Comparison of ENCODE assay signal across 19 cellular contexts in genomic region chr1:178959543-178960460, GRCh38.
DNase-seq lines count a peak whose midpoint lies in the region; ATAC-seq and FAIRE-seq lines count a peak whose summit lies in the region.
"Had no signal": no experiment of that assay in that cellular context is flagged by ENCODE, and none has a peak within 500 bp of the region (broad histone marks: within the 10 kb centered on the region; RNA-seq: fewer than 3 reads in every experiment).

No MANE protein-coding gene starts in this region.

- no peaks in the 10 kb centered on the region for H3K27me3 ChIP-seq in small intestine (ENCODE audit: control insufficient read depth in 2 of 2, insufficient read depth in 2 of 2, low read length in 2 of 2)

- no peaks in the 10 kb centered on the region for H3K36me3 ChIP-seq in small intestine (ENCODE audit: control insufficient read depth in 2 of 2, insufficient read depth in 2 of 2, low read length in 2 of 2)

- FAIRE-seq in small intestine (lab: Jason Lieb, UNC): no peak
- FAIRE-seq: GM12878, GM18507, K562 had no signal

- H3K27ac Mint-ChIP-seq in activated CD4-positive, alpha-beta memory T cell treated with anti-CD3 and anti-CD28 coated beads for 36 hours: no peak overlapping the region
- H3K27ac Mint-ChIP-seq in activated CD4-positive, alpha-beta memory T cell treated with anti-CD3 and anti-CD28 coated beads, Interleukin-2, amount 10 ng/mL, durations not matched to agents 7 days and 5 days: no peak overlapping the region
- no peak overlapping the region for H3K27ac Mint-ChIP-seq in stimulated activated effector memory CD8-positive, alpha-beta T cell treated with anti-CD3 and anti-CD28 coated beads, Interleukin-12 subunit alpha, Interleukin-12 subunit beta, amount 100 ng/mL, for 72 hours
- no peak overlapping the region for H3K27ac Mint-ChIP-seq in stimulated activated memory B cell treated with anti-CD40 and anti-IgM and Interleukin-4, amounts not matched to agents 10 μg/mL and 1 μg/mL and 100 μg/mL, for 72 hours

- no peak overlapping the region for H3K4me3 ChIP-seq in small intestine (ENCODE audit: low read depth in 1 of 2, low read length in 2 of 2)
- H3K4me3 ChIP-seq: GM12878, K562 had no signal

- no peak overlapping the region for H3K27ac ChIP-seq in small intestine (ENCODE audit: low read depth in 1 of 2, low read length in 1 of 2)

- 82 to 86% (median 82%) methylated on average over 17 of the region's 17 CpGs for WGBS in small intestine, 3 donors

- POLR2A ChIA-PET in activated CD4-positive, alpha-beta memory T cell treated with anti-CD3 and anti-CD28 coated beads for 36 hours (lab: Charles Lee): no interaction called here
- POLR2A ChIA-PET in activated CD4-positive, alpha-beta memory T cell treated with anti-CD3 and anti-CD28 coated beads, Interleukin-2, amount 10 ng/mL, durations not matched to agents 7 days and 5 days (lab: Charles Lee): no interaction called here

- H3K4me1 Mint-ChIP-seq in activated CD4-positive, alpha-beta memory T cell treated with anti-CD3 and anti-CD28 coated beads for 36 hours (ENCODE audit: low read depth): no peaks in the 10 kb centered on the region
- no peaks in the 10 kb centered on the region for H3K4me1 Mint-ChIP-seq in activated CD4-positive, alpha-beta memory T cell treated with anti-CD3 and anti-CD28 coated beads, Interleukin-2, amount 10 ng/mL, durations not matched to agents 7 days and 5 days
- H3K4me1 Mint-ChIP-seq in stimulated activated effector memory CD8-positive, alpha-beta T cell treated with anti-CD3 and anti-CD28 coated beads, Interleukin-12 subunit alpha, Interleukin-12 subunit beta, amount 100 ng/mL, for 72 hours: peaks cover 7% of the 10 kb centered on the region
- no peaks in the 10 kb centered on the region for H3K4me1 Mint-ChIP-seq in stimulated activated memory B cell treated with anti-CD40 and anti-IgM and Interleukin-4, amounts not matched to agents 10 μg/mL and 1 μg/mL and 100 μg/mL, for 72 hours

- no peaks in the 10 kb centered on the region for H3K27me3 Mint-ChIP-seq in activated CD4-positive, alpha-beta memory T cell treated with anti-CD3 and anti-CD28 coated beads for 36 hours
- H3K27me3 Mint-ChIP-seq in activated CD4-positive, alpha-beta memory T cell treated with anti-CD3 and anti-CD28 coated beads, Interleukin-2, amount 10 ng/mL, durations not matched to agents 7 days and 5 days: no peaks in the 10 kb centered on the region
- peaks cover 9% of the 10 kb centered on the region for H3K27me3 Mint-ChIP-seq in stimulated activated memory B cell treated with anti-CD40 and anti-IgM and Interleukin-4, amounts not matched to agents 10 μg/mL and 1 μg/mL and 100 μg/mL, for 72 hours

- H3K9me3 ChIP-seq in small intestine (ENCODE audit: control insufficient read depth, low read depth): no peaks in the 10 kb centered on the region

- H3K4me1 ChIP-seq in small intestine (ENCODE audit: control insufficient read depth in 2 of 2, insufficient read depth in 1 of 2, low read depth in 1 of 2, low read length in 1 of 2): no peaks in the 10 kb centered on the region

- CTCF ChIA-PET in activated CD4-positive, alpha-beta memory T cell treated with anti-CD3 and anti-CD28 coated beads for 36 hours (lab: Charles Lee): no interaction called here
- CTCF ChIA-PET in activated CD4-positive, alpha-beta memory T cell treated with anti-CD3 and anti-CD28 coated beads, Interleukin-2, amount 10 ng/mL, durations not matched to agents 7 days and 5 days (lab: Charles Lee): no interaction called here

- no peaks in the 10 kb centered on the region for H3K36me3 Mint-ChIP-seq in activated CD4-positive, alpha-beta memory T cell treated with anti-CD3 and anti-CD28 coated beads for 36 hours
- no peaks in the 10 kb centered on the region for H3K36me3 Mint-ChIP-seq in activated CD4-positive, alpha-beta memory T cell treated with anti-CD3 and anti-CD28 coated beads, Interleukin-2, amount 10 ng/mL, durations not matched to agents 7 days and 5 days (ENCODE audit: low read depth)
- H3K36me3 Mint-ChIP-seq in stimulated activated effector memory CD8-positive, alpha-beta T cell treated with anti-CD3 and anti-CD28 coated beads, Interleukin-12 subunit alpha, Interleukin-12 subunit beta, amount 100 ng/mL, for 72 hours: no peaks in the 10 kb centered on the region
- no peaks in the 10 kb centered on the region for H3K36me3 Mint-ChIP-seq in stimulated activated memory B cell treated with anti-CD40 and anti-IgM and Interleukin-4, amounts not matched to agents 10 μg/mL and 1 μg/mL and 100 μg/mL, for 72 hours

- DNase-seq in activated CD4-positive, alpha-beta memory T cell treated with anti-CD3 and anti-CD28 coated beads for 36 hours: peak; percentile 16
- DNase-seq in activated CD4-positive, alpha-beta memory T cell treated with anti-CD3 and anti-CD28 coated beads, Interleukin-2, amount 10 ng/mL, durations not matched to agents 7 days and 5 days: no peak
- DNase-seq in stimulated activated CD4-positive, alpha-beta T cell treated with anti-CD3 and anti-CD28 coated beads, Interleukin-15, amount 100 ng/mL, for 24 hours: peak; percentile 24
- no peak for DNase-seq in stimulated activated CD4-positive, alpha-beta T cell treated with anti-CD3 and anti-CD28 coated beads, Interleukin-2, amount 100 ng/mL, for 24 hours
- DNase-seq in ecto neural progenitor cell (ENCODE audit: low spot score): peak; percentile 5
- no peak for DNase-seq in stimulated activated effector memory CD8-positive, alpha-beta T cell treated with anti-CD3 and anti-CD28 coated beads, Interleukin-12 subunit alpha, Interleukin-12 subunit beta, amount 100 ng/mL, for 72 hours (ENCODE audit: low spot score in 2 of 2)
- DNase-seq in small intestine: no peak
- DNase-seq: C1 segment of cervical spinal cord; GDM1; NCI-H1417 treated with DMSO at 0.1 percent for 48 hours; NCI-H2029; NCI-H2171 treated with DMSO at 0.1 percent for 48 hours; NCI-H446 treated with DMSO at 0.1 percent for 48 hours; NK-92 treated with Interleukin-12 subunit alpha and Interleukin-12 subunit beta, amount 100 ng/mL, for 24 hours had no signal

- intact Hi-C loops in activated CD4-positive, alpha-beta memory T cell treated with anti-CD3 and anti-CD28 coated beads for 36 hours (cut with micrococcal nuclease): no loop called here

- H3K9me3 Mint-ChIP-seq in activated CD4-positive, alpha-beta memory T cell treated with anti-CD3 and anti-CD28 coated beads for 36 hours: peaks cover 5% of the 10 kb centered on the region
- H3K9me3 Mint-ChIP-seq in activated CD4-positive, alpha-beta memory T cell treated with anti-CD3 and anti-CD28 coated beads, Interleukin-2, amount 10 ng/mL, durations not matched to agents 7 days and 5 days: no peaks in the 10 kb centered on the region
- no peaks in the 10 kb centered on the region for H3K9me3 Mint-ChIP-seq in stimulated activated effector memory CD8-positive, alpha-beta T cell treated with anti-CD3 and anti-CD28 coated beads, Interleukin-12 subunit alpha, Interleukin-12 subunit beta, amount 100 ng/mL, for 72 hours
- peaks cover 10% of the 10 kb centered on the region for H3K9me3 Mint-ChIP-seq in stimulated activated memory B cell treated with anti-CD40 and anti-IgM and Interleukin-4, amounts not matched to agents 10 μg/mL and 1 μg/mL and 100 μg/mL, for 72 hours

- H3K4me3 Mint-ChIP-seq in activated CD4-positive, alpha-beta memory T cell treated with anti-CD3 and anti-CD28 coated beads for 36 hours: no peak overlapping the region
- no peak overlapping the region for H3K4me3 Mint-ChIP-seq in activated CD4-positive, alpha-beta memory T cell treated with anti-CD3 and anti-CD28 coated beads, Interleukin-2, amount 10 ng/mL, durations not matched to agents 7 days and 5 days
- no peak overlapping the region for H3K4me3 Mint-ChIP-seq in stimulated activated effector memory CD8-positive, alpha-beta T cell treated with anti-CD3 and anti-CD28 coated beads, Interleukin-12 subunit alpha, Interleukin-12 subunit beta, amount 100 ng/mL, for 72 hours
- H3K4me3 Mint-ChIP-seq in stimulated activated memory B cell treated with anti-CD40 and anti-IgM and Interleukin-4, amounts not matched to agents 10 μg/mL and 1 μg/mL and 100 μg/mL, for 72 hours: no peak overlapping the region

- peak; percentile 24 for ATAC-seq in stimulated activated effector memory CD8-positive, alpha-beta T cell treated with anti-CD3 and anti-CD28 coated beads, Interleukin-12 subunit alpha, Interleukin-12 subunit beta, amount 100 ng/mL, for 72 hours
- no peak for ATAC-seq in stimulated activated memory B cell treated with anti-CD40 and anti-IgM and Interleukin-4, amounts not matched to agents 10 μg/mL and 1 μg/mL and 100 μg/mL, for 72 hours
- ATAC-seq: GM12878, HCT116, K562 had no signal

Comparison
In these comparisons a context has a peak if more than half of its experiments do, and no peak if none do; other contexts are left out.
1. DNase-seq: peak in activated CD4-positive, alpha-beta memory T cell treated with anti-CD3 and anti-CD28 coated beads for 36 hours (single experiment), stimulated activated CD4-positive, alpha-beta T cell treated with anti-CD3 and anti-CD28 coated beads, Interleukin-15, amount 100 ng/mL, for 24 hours (single experiment) and ecto neural progenitor cell (single experiment); none in activated CD4-positive, alpha-beta memory T cell treated with anti-CD3 and anti-CD28 coated beads, Interleukin-2, amount 10 ng/mL, durations not matched to agents 7 days and 5 days (single experiment), stimulated activated CD4-positive, alpha-beta T cell treated with anti-CD3 and anti-CD28 coated beads, Interleukin-2, amount 100 ng/mL, for 24 hours (0 of 2), stimulated activated effector memory CD8-positive, alpha-beta T cell treated with anti-CD3 and anti-CD28 coated beads, Interleukin-12 subunit alpha, Interleukin-12 subunit beta, amount 100 ng/mL, for 72 hours (0 of 2) and small intestine (single experiment).